In genomic region chr6:41531591-41532582, GRCh38 we compare ENCODE assay signal across 8 cellular contexts. TPM values are rescaled to one million over a fixed set of nuclear protein-coding genes. Genes with fewer than 3 reads are reported as not detected.
DNase-seq lines count a peak whose midpoint lies in the region; ATAC-seq and TF ChIP-seq lines count a peak whose summit lies in the region.

No MANE protein-coding gene starts in this region.

- H3K9me3 Mint-ChIP-seq in activated B cell treated with CpG ODN at 0.5 μM for 24 hours = no peaks in the 10 kb centered on the region
- no peaks in the 10 kb centered on the region for H3K9me3 Mint-ChIP-seq in dendritic cell treated with granulocyte-macrophage colony-stimulating factor and Interleukin-4, amounts not matched to agents 40 ng/mL and 50 ng/mL, for 4 days

- POLR2A ChIA-PET in activated B cell treated with CpG ODN at 0.5 μM for 24 hours (lab: Charles Lee) = interaction anchor here (0.6 to 5.1 kb wide), 15 partner anchors 10 to 569 kb away, joined by 3 to 97 read pairs (median 4); partner anchors contain the start of gene FOXP4

- H3K4me1 Mint-ChIP-seq in activated B cell treated with CpG ODN at 0.5 μM for 24 hours = peaks cover 73% of the 10 kb centered on the region
- peaks cover 18% of the 10 kb centered on the region for H3K4me1 Mint-ChIP-seq in dendritic cell treated with granulocyte-macrophage colony-stimulating factor and Interleukin-4, amounts not matched to agents 40 ng/mL and 50 ng/mL, for 4 days (ENCODE audit: low read depth)

- TF ChIP-seq CTCF in GM20000 (IDR thresholded peaks at IDR 0.05; ENCODE audit: extremely low read depth, missing control alignments) (no peak), activated B cell treated with CpG ODN at 0.5 μM for 24 hours (IDR thresholded peaks at IDR 0.05) (no peak)

- no peaks in the 10 kb centered on the region for H3K36me3 Mint-ChIP-seq in activated B cell treated with CpG ODN at 0.5 μM for 24 hours (ENCODE audit: low read depth)
- no peaks in the 10 kb centered on the region for H3K36me3 Mint-ChIP-seq in dendritic cell treated with granulocyte-macrophage colony-stimulating factor and Interleukin-4, amounts not matched to agents 40 ng/mL and 50 ng/mL, for 4 days (ENCODE audit: low read depth)

- H3K27ac Mint-ChIP-seq in activated B cell treated with CpG ODN at 0.5 μM for 24 hours = peak overlapping the region; percentile 95
- no peak overlapping the region for H3K27ac Mint-ChIP-seq in dendritic cell treated with granulocyte-macrophage colony-stimulating factor and Interleukin-4, amounts not matched to agents 40 ng/mL and 50 ng/mL, for 4 days

- H3K27me3 Mint-ChIP-seq in activated B cell treated with CpG ODN at 0.5 μM for 24 hours = no peaks in the 10 kb centered on the region
- peaks cover 79% of the 10 kb centered on the region for H3K27me3 Mint-ChIP-seq in dendritic cell treated with granulocyte-macrophage colony-stimulating factor and Interleukin-4, amounts not matched to agents 40 ng/mL and 50 ng/mL, for 4 days

- intact Hi-C loops in activated B cell treated with CpG ODN at 0.5 μM for 24 hours (cut with micrococcal nuclease) = loop anchor here (1.0 to 5.0 kb wide), 7 partner anchors 13 to 255 kb away; partner anchors contain the start of gene TOMM6
- intact Hi-C loops in dendritic cell treated with granulocyte-macrophage colony-stimulating factor and Interleukin-4, amounts not matched to agents 40 ng/mL and 50 ng/mL, for 4 days (cut with micrococcal nuclease) = no loop called here

- ATAC-seq in HG03520 (IDR thresholded peaks at IDR 0.05; ENCODE audit: unreplicated experiment) (peak; percentile 89), activated B cell treated with CpG ODN at 0.5 μM for 24 hours (ENCODE audit: low read depth) (peak; percentile 81)

- H3K4me3 Mint-ChIP-seq in activated B cell treated with CpG ODN at 0.5 μM for 24 hours = peak overlapping the region; percentile 83
- H3K4me3 Mint-ChIP-seq in dendritic cell treated with granulocyte-macrophage colony-stimulating factor and Interleukin-4, amounts not matched to agents 40 ng/mL and 50 ng/mL, for 4 days = peak overlapping the region; percentile 44

- DNase-seq in EL (peak; percentile 61), GM20000 (ENCODE audit: low spot score) (peak; percentile 87), activated B cell treated with CpG ODN at 0.5 μM for 24 hours (peak; percentile 64), NCI-H2107 (lab: John Stamatoyannopoulos, UW) (no peak), cerebellar nuclear complex (lab: John Stamatoyannopoulos, UW) (no peak)
- peak; percentile 69 for DNase-seq in stimulated activated CD4-positive, alpha-beta T cell treated with anti-CD3 and anti-CD28 coated beads, Interleukin-12 subunit alpha, Interleukin-12 subunit beta, amount 100 ng/mL, for 4 hours

- CTCF ChIA-PET in activated B cell treated with CpG ODN at 0.5 μM for 24 hours (lab: Charles Lee) = interaction anchor here (0.7 to 1.1 kb wide), 4 partner anchors 8 to 70 kb away, joined by 3 to 5 read pairs (median 3); no protein-coding TSS in a partner anchor

RNA-seq across cellular contexts. Expression of gene FOXP4, which starts 14.3 kb away (rescaled TPM):
- total RNA-seq in activated B cell treated with CpG ODN at 0.5 μM for 24 hours = 37.8 and 40.7 TPM in 2 replicates

Comparison
In these comparisons a context has a peak if more than half of its experiments do, and no peak if none do; other contexts are left out.
1. DNase-seq: peak in EL (single experiment), GM20000 (single experiment), activated B cell treated with CpG ODN at 0.5 μM for 24 hours (single experiment) and stimulated activated CD4-positive, alpha-beta T cell treated with anti-CD3 and anti-CD28 coated beads, Interleukin-12 subunit alpha, Interleukin-12 subunit beta, amount 100 ng/mL, for 4 hours (single experiment); none in NCI-H2107 (single experiment) and cerebellar nuclear complex (0 of 2).